8 cellular contexts compared by ENCODE assay signal in genomic region chr10:3785251-3785848, GRCh38. TPM values are rescaled to one million over a fixed set of nuclear protein-coding genes. Genes with fewer than 3 reads are reported as not detected.
DNase-seq lines count a peak whose midpoint lies in the region; ATAC-seq and TF ChIP-seq lines count a peak whose summit lies in the region.

No MANE protein-coding gene starts in this region.

- ATAC-seq in GM21825 (IDR thresholded peaks at IDR 0.05; ENCODE audit: unreplicated experiment) (peak; percentile 75), esophagus mucosa (peak; percentile 85)

- TF ChIP-seq CTCF in DOHH2 (IDR thresholded peaks at IDR 0.05; ENCODE audit: low read depth, low read length, poor library complexity, severe bottlenecking) (no peak), KMS-11 (conservative IDR thresholded peaks at IDR 0.05; ENCODE audit: low read depth, low read length) (no peak)

- peak overlapping the region; percentile 98 for H3K9ac ChIP-seq in KMS-11

- H3K79me2 ChIP-seq in DOHH2 (ENCODE audit: control insufficient read depth, low read length) (peaks cover 47% of the 10 kb centered on the region), KMS-11 (ENCODE audit: insufficient read depth, low read depth) (peaks cover 46% of the 10 kb centered on the region)

- H3K36me3 ChIP-seq in DOHH2 (ENCODE audit: control insufficient read depth, low read length) (peaks cover 46% of the 10 kb centered on the region), KMS-11 (ENCODE audit: insufficient read depth) (peaks cover 15% of the 10 kb centered on the region)

- H3K27me3 ChIP-seq in DOHH2 (ENCODE audit: control insufficient read depth, low read length) (no peaks in the 10 kb centered on the region), KMS-11 (ENCODE audit: insufficient read depth, low read depth) (no peaks in the 10 kb centered on the region)

- peak; percentile 100 for DNase-seq in activated T-cell treated with anti-CD3 and anti-CD28 coated beads, Interleukin-2, amount 50 U/mL, for 48 hours
- DNase-seq in myocyte (ENCODE audit: low read depth), result peak; percentile 99
- peak; percentile 98 to 99 for DNase-seq in stimulated activated CD8-positive, alpha-beta memory T cell treated with anti-CD3 and anti-CD28 coated beads, Interleukin-7, amount 100 ng/mL, for 4 hours (ENCODE audit: low read depth in 2 of 2)

- no peak overlapping the region for H2AFZ ChIP-seq in KMS-11 (ENCODE audit: low read depth)

- H3K4me2 ChIP-seq in DOHH2 (ENCODE audit: low read length), result peak overlapping the region; percentile 87
- peak overlapping the region; percentile 89; the same call in 1 of the 2 replicates for H3K4me2 ChIP-seq in KMS-11

- H3K4me3 ChIP-seq in DOHH2 (ENCODE audit: low read length), result peak overlapping the region; percentile 81
- H3K4me3 ChIP-seq in KMS-11 (IDR thresholded peaks at IDR 0.05; ENCODE audit: insufficient read depth, low read depth, low read length), result no peak overlapping the region

- H3K4me1 ChIP-seq in DOHH2 (ENCODE audit: control insufficient read depth, low read length) (peaks cover 28% of the 10 kb centered on the region), KMS-11 (ENCODE audit: low read depth, poor library complexity, severe bottlenecking) (peaks cover 27% of the 10 kb centered on the region)

- H3K9me2 ChIP-seq in DOHH2 (replicated peaks; ENCODE audit: control insufficient read depth, low read length), result no peaks in the 10 kb centered on the region

- no peaks in the 10 kb centered on the region for H3K9me3 ChIP-seq in DOHH2 (ENCODE audit: control insufficient read depth, insufficient read depth, low read length)

- H4K20me1 ChIP-seq in DOHH2 (ENCODE audit: control insufficient read depth, insufficient read depth, low read depth, low read length) (peaks cover 31% of the 10 kb centered on the region), KMS-11 (ENCODE audit: insufficient read depth) (peaks cover 8% of the 10 kb centered on the region; the same call in 1 of the 2 replicates)

- no peaks in the 10 kb centered on the region for H3F3A ChIP-seq in DOHH2 (ENCODE audit: control insufficient read depth, insufficient read depth)

- H3K27ac ChIP-seq in DOHH2 (ENCODE audit: low read depth, low read length) (peak overlapping the region; percentile 90), KMS-11 (peak overlapping the region; percentile 95)

TF ChIP-seq in PFSK-1, 5 proteins besides CTCF, POLR2A, EP300 and RAD21:
- TF ChIP-seq TAF1 (IDR thresholded peaks at IDR 0.05; ENCODE audit: borderline replicate concordance, insufficient read depth, low read length), result peak; percentile 71; the same call in 1 of the 2 replicates
- TF ChIP-seq POLR2AphosphoS5 (IDR thresholded peaks at IDR 0.05; ENCODE audit: low read depth, low read length), result peak; percentile 93
- no peak for TF ChIP-seq REST (IDR thresholded peaks at IDR 0.05; ENCODE audit: insufficient read depth in 1 of 2, low read depth in 2 of 2, low read length in 2 of 2)
- TF ChIP-seq SIN3A (IDR thresholded peaks at IDR 0.05; ENCODE audit: borderline replicate concordance, insufficient read depth, low read length), result no peak
- no peak for TF ChIP-seq FOXP2 (optimal IDR thresholded peaks at IDR 0.05; ENCODE audit: borderline replicate concordance, extremely low read depth, extremely low read length, insufficient read depth)

RNA-seq across cellular contexts. Expression of gene KLF6, which starts 0.3 kb away (rescaled TPM):
- 54.0 TPM for polyA plus RNA-seq in PFSK-1 (2012; ENCODE audit: insufficient read length, low read depth)
- total RNA-seq in esophagus mucosa (98.5 TPM), myocyte (14.6 and 14.9 TPM in 2 replicates)
- 39.6 TPM for polyA plus RNA-seq in myocyte (2012)
